In the genomic region with DNA sequence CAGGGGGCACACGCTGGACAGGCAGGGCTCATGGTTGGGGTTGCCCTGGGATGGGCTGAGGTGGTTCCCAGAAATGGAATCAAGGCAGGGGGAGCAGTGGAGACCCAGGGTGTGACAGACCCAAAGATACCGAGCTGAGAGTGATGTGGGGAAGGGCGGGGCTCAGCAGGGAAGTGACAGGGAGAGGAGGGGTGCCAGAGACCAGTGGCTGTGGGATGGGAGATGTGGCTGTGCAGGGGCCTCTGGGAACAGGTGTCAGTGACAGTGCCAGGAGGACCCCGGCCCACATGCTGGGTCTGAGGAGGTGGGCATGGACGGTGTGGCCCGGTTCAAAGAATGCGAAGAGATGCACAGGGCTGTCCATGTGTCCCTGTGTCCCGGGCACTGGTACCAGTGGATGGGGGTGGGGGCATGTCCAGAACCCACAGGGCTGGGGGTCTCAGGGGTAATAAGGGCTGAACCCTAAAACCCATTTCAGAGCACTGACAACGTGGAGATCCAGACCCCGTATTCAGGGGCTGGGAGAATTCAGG, we compare ENCODE assay signal across 1 cellular context.
TF ChIP-seq lines count a peak whose summit lies in the region.

No MANE protein-coding gene starts in this region.

TF ChIP-seq in H1, 55 proteins besides CTCF, POLR2A, EP300 and RAD21:
- TF ChIP-seq CHD2 (IDR thresholded peaks at IDR 0.05; ENCODE audit: low read length) (no peak), TAF1 (IDR thresholded peaks at IDR 0.05; ENCODE audit: low read depth, low read length) (no peak), CREB1 (IDR thresholded peaks at IDR 0.05) (no peak), RXRA (IDR thresholded peaks at IDR 0.05; ENCODE audit: insufficient read depth, low read depth, low read length) (no peak), GABPA (IDR thresholded peaks at IDR 0.05; ENCODE audit: borderline replicate concordance, insufficient read depth, low read length) (no peak), SIRT6 (IDR thresholded peaks at IDR 0.05; ENCODE audit: low read length) (no peak), SAP30 (IDR thresholded peaks at IDR 0.05; ENCODE audit: insufficient read depth, insufficient replicate concordance, low read length) (no peak), TAF7 (optimal IDR thresholded peaks at IDR 0.05; ENCODE audit: borderline replicate concordance, low read depth, low read length) (no peak), YY1 (IDR thresholded peaks at IDR 0.05; ENCODE audit: low read depth, low read length) (no peak)
TF ChIP-seq in H1: peak in this region for 0.
